In genomic region chr6:138956244-138956924, GRCh38 we compare ENCODE assay signal across 26 cellular contexts. TPM values are rescaled to one million over a fixed set of nuclear protein-coding genes. Genes with fewer than 3 reads are reported as not detected.
DNase-seq lines count a peak whose midpoint lies in the region; ATAC-seq, FAIRE-seq and TF ChIP-seq lines count a peak whose summit lies in the region.
"Had no signal": no experiment of that assay in that cellular context is flagged by ENCODE, and none has a peak within 500 bp of the region (broad histone marks: within the 10 kb centered on the region; RNA-seq: fewer than 3 reads in every experiment).

No MANE protein-coding gene starts in this region.

- no peak; a peak in 1 of 4 replicates for TF ChIP-seq EP300 in HepG2 (IDR thresholded peaks at IDR 0.05; ENCODE audit: low read depth in 2 of 2, low read length in 2 of 2)
- TF ChIP-seq EP300 in HepG2 (CRISPR knock-in tag; IDR thresholded peaks at IDR 0.05; ENCODE audit: borderline replicate concordance): no peak

- no peak for FAIRE-seq in HepG2 (lab: Jason Lieb, UNC)

- ATAC-seq in activated naive CD8-positive, alpha-beta T cell treated with anti-CD3 and anti-CD28 coated beads, Interleukin-2, amount 50 U/mL, for 24 hours: no peak
- ATAC-seq in HepG2 (peak; percentile 71), HG03442 (IDR thresholded peaks at IDR 0.05; ENCODE audit: unreplicated experiment) (no peak), HG03469 (IDR thresholded peaks at IDR 0.05; ENCODE audit: unreplicated experiment) (no peak)
- ATAC-seq: left cardiac atrium had no signal

- in situ Hi-C loops in HepG2 (cut with HindIII; ENCODE audit: extremely low pct_ligation_motif_present, low pct_unique_long_range_greater_than_20kb): no loop called here

- WGBS in HepG2 (ENCODE audit: low lambda C conversion rate): 37% methylated on average over 3 of the region's 3 CpGs

- TF ChIP-seq CTCF in NB4 (IDR thresholded peaks at IDR 0.05; ENCODE audit: low read depth, low read length) (no peak), HepG2 (CRISPR knock-in tag; IDR thresholded peaks at IDR 0.05) (no peak)

- CTCF ChIA-PET in HepG2 (lab: Yijun Ruan, JAX; ENCODE audit: low intra/inter-chr PET ratio, low total read pairs): no interaction called here

- H2AFZ ChIP-seq in HepG2 (ENCODE audit: low read length): no peak overlapping the region

- H3K27ac ChIP-seq in HepG2 (ENCODE audit: extremely low read length, insufficient read depth, low read length): no peak overlapping the region
- H3K27ac ChIP-seq: esophagus squamous epithelium, SJSA1 had no signal

- no peaks in the 10 kb centered on the region for H3K27me3 Mint-ChIP-seq in activated naive CD8-positive, alpha-beta T cell
- no peaks in the 10 kb centered on the region for H3K27me3 Mint-ChIP-seq in activated naive CD8-positive, alpha-beta T cell treated with anti-CD3 and anti-CD28 coated beads, Interleukin-2, amount 50 U/mL, for 24 hours
- H3K27me3 Mint-ChIP-seq: activated naive CD8-positive, alpha-beta T cell treated with anti-CD3 and anti-CD28 coated beads, Interleukin-2, amount 10 ng/mL, durations not matched to agents 7 days and 5 days; B cell; dendritic cell treated with granulocyte-macrophage colony-stimulating factor and Interleukin-4, amounts not matched to agents 40 ng/mL and 50 ng/mL, for 4 days had no signal

- peaks cover 77% of the 10 kb centered on the region for H3K4me1 Mint-ChIP-seq in activated naive CD8-positive, alpha-beta T cell (ENCODE audit: low read depth)
- H3K4me1 Mint-ChIP-seq in activated naive CD8-positive, alpha-beta T cell treated with anti-CD3 and anti-CD28 coated beads, Interleukin-2, amount 50 U/mL, for 24 hours: peaks cover 71% of the 10 kb centered on the region

- intact Hi-C loops in HepG2 (cut with micrococcal nuclease; ENCODE audit: unreplicated experiment): no loop called here

- no peaks in the 10 kb centered on the region for H3K36me3 ChIP-seq in HepG2 (replicated peaks in 1 of 2; ENCODE audit: control insufficient read depth in 1 of 2, insufficient read depth in 2 of 2, low read length in 2 of 2)
- H3K36me3 ChIP-seq: esophagus squamous epithelium, SJSA1, transverse colon had no signal

- no peaks in the 10 kb centered on the region for H3K27me3 ChIP-seq in HepG2 (ENCODE audit: control insufficient read depth in 1 of 2, insufficient read depth in 2 of 2, low read length in 2 of 2)
- H3K27me3 ChIP-seq: esophagus squamous epithelium, SJSA1, transverse colon had no signal

- TF ChIP-seq RAD21 in HepG2 (CRISPR knock-in tag; IDR thresholded peaks at IDR 0.05): no peak

- H3K36me3 Mint-ChIP-seq in activated naive CD8-positive, alpha-beta T cell: peaks cover 6% of the 10 kb centered on the region
- H3K36me3 Mint-ChIP-seq in activated naive CD8-positive, alpha-beta T cell treated with anti-CD3 and anti-CD28 coated beads, Interleukin-2, amount 50 U/mL, for 24 hours (ENCODE audit: low read depth): peaks cover 4% of the 10 kb centered on the region

- H3K4me1 ChIP-seq in HepG2 (ENCODE audit: insufficient read depth, low read length): peaks cover 32% of the 10 kb centered on the region

- H3K27ac Mint-ChIP-seq in activated naive CD8-positive, alpha-beta T cell: peak overlapping the region; percentile 18
- H3K27ac Mint-ChIP-seq in activated naive CD8-positive, alpha-beta T cell treated with anti-CD3 and anti-CD28 coated beads, Interleukin-2, amount 50 U/mL, for 24 hours: no peak overlapping the region
- H3K27ac Mint-ChIP-seq: activated naive CD8-positive, alpha-beta T cell treated with anti-CD3 and anti-CD28 coated beads, Interleukin-2, amount 10 ng/mL, durations not matched to agents 7 days and 5 days; B cell; dendritic cell treated with granulocyte-macrophage colony-stimulating factor and Interleukin-4, amounts not matched to agents 40 ng/mL and 50 ng/mL, for 4 days; nephron had no signal

- no TSS peak for BruUV-seq in HepG2 (replicated peaks; lab: Mats Ljungman, UMichigan)

- POLR2A ChIA-PET in HepG2 (lab: Yijun Ruan, JAX): no interaction called here

- DNase-seq in activated naive CD8-positive, alpha-beta T cell treated with anti-CD3 and anti-CD28 coated beads, Interleukin-2, amount 50 U/mL, for 24 hours: no peak
- DNase-seq in NB4 (ENCODE audit: low read depth) (peak; percentile 26), HepG2 (ENCODE audit: low spot score) (peak; percentile 8), putamen (ENCODE audit: low spot score) (no peak)
- DNase-seq in activated CD4-positive, CD25-positive, alpha-beta regulatory T cell treated with anti-CD3 and anti-CD28 coated beads, Interleukin-2, amount 50 U/mL, for 72 hours: no peak
- DNase-seq: activated CD4-positive, alpha-beta T cell treated with anti-CD3 and anti-CD28 coated beads, Interleukin-2, amount 50 U/mL, for 48 hours; activated naive CD8-positive, alpha-beta T cell treated with anti-CD3 and anti-CD28 coated beads, Interleukin-2, amount 10 ng/mL, durations not matched to agents 7 days and 5 days; caudate nucleus; COR-L47; esophagus squamous epithelium; foreskin melanocyte; left cardiac atrium; NCI-H1105 treated with DMSO at 0.1 percent for 48 hours; NCI-H2081; NCI-H82; stimulated activated CD8-positive, alpha-beta memory T cell treated with anti-CD3 and anti-CD28 coated beads, Interleukin-4, amount 100 ng/mL, for 48 hours; T-helper 1 cell; transverse colon had no signal

- H3K79me2 ChIP-seq in HepG2 (ENCODE audit: insufficient read depth, low read length): peaks cover 39% of the 10 kb centered on the region

- no peak overlapping the region for H3K9ac ChIP-seq in HepG2 (ENCODE audit: insufficient read depth, low read depth, low read length)

- TF ChIP-seq POLR2A in NB4 (IDR thresholded peaks at IDR 0.05; ENCODE audit: extremely low read depth, insufficient read length) (no peak), HepG2 (IDR thresholded peaks at IDR 0.05; ENCODE audit: insufficient read depth in 1 of 2, low read depth in 2 of 2, low read length in 2 of 2) (no peak)

- H3K4me3 Mint-ChIP-seq in activated naive CD8-positive, alpha-beta T cell: no peak overlapping the region
- H3K4me3 Mint-ChIP-seq in activated naive CD8-positive, alpha-beta T cell treated with anti-CD3 and anti-CD28 coated beads, Interleukin-2, amount 50 U/mL, for 24 hours: no peak overlapping the region
- H3K4me3 Mint-ChIP-seq: B cell; dendritic cell treated with granulocyte-macrophage colony-stimulating factor and Interleukin-4, amounts not matched to agents 40 ng/mL and 50 ng/mL, for 4 days; nephron had no signal

- H3K4me3 ChIP-seq in NB4 (ENCODE audit: low read depth, low read length) (no peak overlapping the region), HepG2 (replicated peaks in 1 of 3; ENCODE audit: insufficient read depth in 1 of 3, low read depth in 2 of 3, low read length in 3 of 3) (no peak overlapping the region)
- H3K4me3 ChIP-seq: esophagus squamous epithelium, SJSA1, skin epidermis, transverse colon had no signal

- H4K20me1 ChIP-seq in HepG2 (ENCODE audit: insufficient read depth, low read length): peaks cover 12% of the 10 kb centered on the region

- peak overlapping the region; percentile 10; the same call in 1 of the 2 replicates for H3K4me2 ChIP-seq in HepG2 (ENCODE audit: low read depth, low read length)

- H3K9me3 ChIP-seq in HepG2 (ENCODE audit: low read length): no peaks in the 10 kb centered on the region
- H3K9me3 ChIP-seq: esophagus squamous epithelium, SJSA1, transverse colon had no signal

- H3K9me3 Mint-ChIP-seq in activated naive CD8-positive, alpha-beta T cell (ENCODE audit: low read depth): no peaks in the 10 kb centered on the region
- no peaks in the 10 kb centered on the region for H3K9me3 Mint-ChIP-seq in activated naive CD8-positive, alpha-beta T cell treated with anti-CD3 and anti-CD28 coated beads, Interleukin-2, amount 50 U/mL, for 24 hours
- H3K9me3 Mint-ChIP-seq: activated naive CD8-positive, alpha-beta T cell treated with anti-CD3 and anti-CD28 coated beads, Interleukin-2, amount 10 ng/mL, durations not matched to agents 7 days and 5 days; nephron had no signal

TF ChIP-seq in HepG2, 621 proteins besides CTCF, POLR2A, EP300 and RAD21:
- TF ChIP-seq CEBPG (CRISPR knock-in tag; IDR thresholded peaks at IDR 0.05) (peak; percentile 46; the same call in 1 of the 2 replicates), BRD4 (CRISPR knock-in tag; IDR thresholded peaks at IDR 0.05) (no peak), ZNF75D (CRISPR knock-in tag; IDR thresholded peaks at IDR 0.05; ENCODE audit: borderline replicate concordance) (no peak), TGIF2 (CRISPR knock-in tag; IDR thresholded peaks at IDR 0.05) (no peak), ZNF543 (CRISPR knock-in tag; IDR thresholded peaks at IDR 0.05) (no peak)
- TF ChIP-seq, protein P1, sequence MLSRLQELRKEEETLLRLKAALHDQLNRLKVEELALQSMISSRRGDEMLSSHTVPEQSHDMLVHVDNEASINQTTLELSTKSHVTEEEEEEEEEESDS (CRISPR knock-in tag; IDR thresholded peaks at IDR 0.05; ENCODE audit: borderline replicate concordance): no peak

RNA-seq across cellular contexts. Expression of gene REPS1, which starts 31.7 kb away (rescaled TPM):
- total RNA-seq in HepG2 (2016; rRNA removed; fragmentation: Illumina TruSeq; extraction: Trizol): 36.7 and 38.3 TPM in 2 replicates
- total RNA-seq in HepG2 (2016; cell fraction: cytosol; rRNA removed; fragmentation: Illumina TruSeq; extraction: Trizol; ENCODE audit: low read depth): 45.7 and 61.3 TPM in 2 replicates
- 37.3 and 38.7 TPM in 2 replicates for total RNA-seq in HepG2 (2016; cell fraction: insoluble cytoplasmic fraction; rRNA removed; fragmentation: Illumina TruSeq; extraction: Trizol)
- total RNA-seq in HepG2 (2016; cell fraction: membrane; rRNA removed; fragmentation: Illumina TruSeq; extraction: Trizol): 33.6 and 33.7 TPM in 2 replicates
- total RNA-seq in HepG2 (2016; cell fraction: nucleus; rRNA removed; fragmentation: Illumina TruSeq; extraction: Trizol): 34.9 and 38.2 TPM in 2 replicates
- 35.2 and 36.4 TPM in 2 replicates for polyA plus RNA-seq in HepG2 (2011; rRNA removed)
- 21.6 and 24.9 TPM in 2 replicates for polyA plus RNA-seq in HepG2 (2011; cell fraction: cytosol; rRNA removed)
- 28.2 and 29.2 TPM in 2 replicates for polyA plus RNA-seq in HepG2 (2011; cell fraction: nucleus; rRNA removed)
- polyA plus RNA-seq in HepG2 (2012): 26.4 and 35.4 TPM in 2 replicates
- polyA plus RNA-seq in HepG2 (2016; cell fraction: cytosol; fragmentation: Illumina TruSeq; extraction: Trizol; ENCODE audit: low read depth): 7.0 and 8.2 TPM in 2 replicates
- 42.5 and 47.8 TPM in 2 replicates for polyA plus RNA-seq in HepG2 (2016; cell fraction: insoluble cytoplasmic fraction; fragmentation: Illumina TruSeq; extraction: Trizol; ENCODE audit: low read depth)
- 24.4 and 27.4 TPM in 2 replicates for polyA plus RNA-seq in HepG2 (2016; cell fraction: membrane; fragmentation: Illumina TruSeq; extraction: Trizol; ENCODE audit: low read depth)
- 43.8 and 46.7 TPM in 2 replicates for polyA plus RNA-seq in HepG2 (2016; cell fraction: nucleus; fragmentation: Illumina TruSeq; extraction: Trizol; ENCODE audit: insufficient read depth, low read depth)
- 30.4 and 52.2 TPM in 2 replicates for polyA minus RNA-seq in HepG2 (2011; rRNA and poly(A)+ RNA removed; ENCODE audit: low replicate concordance)
- 23.2 and 35.8 TPM in 2 replicates for polyA minus RNA-seq in HepG2 (2011; cell fraction: cytosol; rRNA and poly(A)+ RNA removed)
- 70.3 and 84.2 TPM in 2 replicates for polyA minus RNA-seq in HepG2 (2011; cell fraction: nucleus; rRNA and poly(A)+ RNA removed)

Comparison
In these comparisons a context has a peak if more than half of its experiments do, and no peak if none do; other contexts are left out.
1. DNase-seq: peak in NB4 (single experiment) and HepG2 (single experiment); none in activated naive CD8-positive, alpha-beta T cell treated with anti-CD3 and anti-CD28 coated beads, Interleukin-2, amount 50 U/mL, for 24 hours (single experiment), putamen (single experiment) and activated CD4-positive, CD25-positive, alpha-beta regulatory T cell treated with anti-CD3 and anti-CD28 coated beads, Interleukin-2, amount 50 U/mL, for 72 hours (single experiment).